15 cellular contexts compared by ENCODE assay signal in genomic region chr2:189534854-189535253, GRCh38. TPM values are rescaled to one million over a fixed set of nuclear protein-coding genes. Genes with fewer than 3 reads are reported as not detected.
A peak's percentile ranks its signal among the peaks of the same experiment; 100 is the strongest.
DNase-seq lines count a peak whose midpoint lies in the region; ATAC-seq and TF ChIP-seq lines count a peak whose summit lies in the region.
"Had no signal": no experiment of that assay in that cellular context is flagged by ENCODE, and none has a peak within 500 bp of the region (broad histone marks: within the 10 kb centered on the region; RNA-seq: fewer than 3 reads in every experiment).

No MANE protein-coding gene starts in this region.

- H3K27ac Mint-ChIP-seq in nephron progenitor cell, result no peak overlapping the region
- H3K27ac Mint-ChIP-seq: activated naive CD4-positive, alpha-beta T cell treated with anti-CD3 and anti-CD28 coated beads, Interleukin-2, amount 50 U/mL, for 24 hours; CD8-positive, alpha-beta memory T cell had no signal

- DNase-seq in EH (ENCODE audit: low read depth) (peak; percentile 70), RWPE2 (ENCODE audit: low spot score) (no peak), fibroblast of the aortic adventitia (ENCODE audit: low read depth) (peak; percentile 72), psoas muscle (no peak), pons (ENCODE audit: low spot score) (no peak), NCI-H774 (lab: John Stamatoyannopoulos, UW) (no peak), nephron progenitor cell (no peak)
- DNase-seq: activated CD4-positive, alpha-beta T cell treated with anti-CD3 and anti-CD28 coated beads for 48 hours; CD8-positive, alpha-beta memory T cell; islet precursor cell; NCI-H226; ovary had no signal

- no peaks in the 10 kb centered on the region for H3K9me3 ChIP-seq in RWPE2 (ENCODE audit: severe bottlenecking)
- H3K9me3 ChIP-seq in psoas muscle, result no peaks in the 10 kb centered on the region
- H3K9me3 ChIP-seq: ovary had no signal

- H3K27ac ChIP-seq in RWPE2 (ENCODE audit: poor library complexity, severe bottlenecking) (no peak overlapping the region), psoas muscle (peak overlapping the region; percentile 27)
- H3K27ac ChIP-seq: ovary had no signal

- H3K36me3 ChIP-seq in RWPE2 (ENCODE audit: low read depth) (no peaks in the 10 kb centered on the region), psoas muscle (ENCODE audit: insufficient read depth in 1 of 2, low read depth in 1 of 2) (no peaks in the 10 kb centered on the region)
- H3K36me3 ChIP-seq: ovary had no signal

- no peaks in the 10 kb centered on the region for H3K36me3 Mint-ChIP-seq in nephron progenitor cell (ENCODE audit: low read depth)
- H3K36me3 Mint-ChIP-seq: activated naive CD4-positive, alpha-beta T cell treated with anti-CD3 and anti-CD28 coated beads, Interleukin-2, amount 50 U/mL, for 24 hours; CD8-positive, alpha-beta memory T cell had no signal

- no peak overlapping the region for H3K4me3 Mint-ChIP-seq in nephron progenitor cell
- H3K4me3 Mint-ChIP-seq: activated naive CD4-positive, alpha-beta T cell treated with anti-CD3 and anti-CD28 coated beads, Interleukin-2, amount 50 U/mL, for 24 hours; CD8-positive, alpha-beta memory T cell had no signal

- peak; percentile 19; the same call in 1 of the 3 replicates for ATAC-seq in RWPE2 (ENCODE audit: low read depth)
- ATAC-seq in psoas muscle, result peak; percentile 36 to 66 (median 42)
- ATAC-seq in GM19452 (IDR thresholded peaks at IDR 0.05; ENCODE audit: unreplicated experiment), result no peak
- ATAC-seq: GM12878 had no signal

- WGBS in psoas muscle, 3 donors, result 43 to 65% (median 51%) methylated on average over 1 of the region's 1 CpG

- intact Hi-C loops in psoas muscle (cut with DNase I), result no loop called here

- TF ChIP-seq CTCF in RWPE2 (IDR thresholded peaks at IDR 0.05; ENCODE audit: poor library complexity, severe bottlenecking) (no peak), fibroblast of the aortic adventitia (IDR thresholded peaks at IDR 0.05; ENCODE audit: insufficient read depth, low read length) (no peak), psoas muscle (IDR thresholded peaks at IDR 0.05) (no peak), nephron progenitor cell (IDR thresholded peaks at IDR 0.05) (no peak)

- H3K9me3 Mint-ChIP-seq in nephron progenitor cell, result no peaks in the 10 kb centered on the region
- H3K9me3 Mint-ChIP-seq: activated naive CD4-positive, alpha-beta T cell treated with anti-CD3 and anti-CD28 coated beads, Interleukin-2, amount 50 U/mL, for 24 hours; CD8-positive, alpha-beta memory T cell had no signal

- H3K27me3 ChIP-seq in RWPE2 (ENCODE audit: insufficient read depth, poor library complexity, severe bottlenecking), result no peaks in the 10 kb centered on the region
- no peaks in the 10 kb centered on the region for H3K27me3 ChIP-seq in psoas muscle (ENCODE audit: insufficient read depth in 3 of 3, low read length in 2 of 3)
- H3K27me3 ChIP-seq: ovary had no signal

- H3K4me3 ChIP-seq in RWPE2 (ENCODE audit: severe bottlenecking) (no peak overlapping the region), fibroblast of the aortic adventitia (ENCODE audit: low read depth, low read length) (no peak overlapping the region), psoas muscle (no peak overlapping the region)
- H3K4me3 ChIP-seq: GM12878, ovary had no signal

- no peaks in the 10 kb centered on the region for H3K4me1 ChIP-seq in RWPE2 (ENCODE audit: insufficient read depth, poor library complexity, severe bottlenecking)
- H3K4me1 ChIP-seq in psoas muscle, result peaks cover 21% of the 10 kb centered on the region

- H3K4me1 Mint-ChIP-seq in nephron progenitor cell, result no peaks in the 10 kb centered on the region
- H3K4me1 Mint-ChIP-seq: activated naive CD4-positive, alpha-beta T cell treated with anti-CD3 and anti-CD28 coated beads, Interleukin-2, amount 50 U/mL, for 24 hours; CD8-positive, alpha-beta memory T cell had no signal

- peaks cover 4% of the 10 kb centered on the region for H3K27me3 Mint-ChIP-seq in nephron progenitor cell (ENCODE audit: low read depth, poor library complexity)
- H3K27me3 Mint-ChIP-seq: activated naive CD4-positive, alpha-beta T cell treated with anti-CD3 and anti-CD28 coated beads, Interleukin-2, amount 50 U/mL, for 24 hours had no signal

RNA-seq across cellular contexts. Expression of gene SLC40A1, which starts 45.7 kb away (rescaled TPM):
- total RNA-seq in fibroblast of the aortic adventitia (ENCODE audit: low replicate concordance) (19.7 and 306 TPM in 2 replicates), psoas muscle (10 to 100 TPM; 21.5 to 65.7 (median 34.6) TPM)
- polyA plus RNA-seq in psoas muscle, result 10 to 100 TPM in 2 of 3 donors, 1 to 10 TPM in 1; 8.4 to 49.1 (median 19.4) TPM

Comparison
In these comparisons a context has a peak if more than half of its experiments do, and no peak if none do; other contexts are left out.
1. DNase-seq: peak in EH (single experiment) and fibroblast of the aortic adventitia (single experiment); none in RWPE2 (single experiment), psoas muscle (0 of 2), pons (single experiment), NCI-H774 (single experiment) and nephron progenitor cell (single experiment).